8 cellular contexts compared by ENCODE assay signal in genomic region chr15:43132830-43133428, GRCh38. TPM values are rescaled to one million over a fixed set of nuclear protein-coding genes. Genes with fewer than 3 reads are reported as not detected.
A peak's percentile ranks its signal among the peaks of the same experiment; 100 is the strongest.
DNase-seq lines count a peak whose midpoint lies in the region; ATAC-seq and TF ChIP-seq lines count a peak whose summit lies in the region.

No MANE protein-coding gene starts in this region.

- peak overlapping the region; percentile 12 for H3K27ac ChIP-seq in HUES48 (ENCODE audit: low read depth, low read length)

- no peaks in the 10 kb centered on the region; the same call in 1 of the 2 replicates for H3K9me3 ChIP-seq in HUES48 (ENCODE audit: control insufficient read depth, insufficient read depth, low read length)

- 0 out of 2 replicates have a peak, but pooled peaks cover 3% of the 10 kb centered on the region for H3K4me1 ChIP-seq in HUES48 (ENCODE audit: control insufficient read depth, insufficient read depth, low read length)

- peak overlapping the region; percentile 79 for H3K4me3 ChIP-seq in HUES48 (ENCODE audit: low read depth, low read length)
- H3K4me3 ChIP-seq in iPS-11a (ENCODE audit: low read depth, low read length): peak overlapping the region; percentile 73

- no peaks in the 10 kb centered on the region for H3K27me3 Mint-ChIP-seq in activated T-helper 17 cell treated with anti-CD3 and anti-CD28 coated beads, Interleukin-2, amount 50 U/mL, for 72 hours
- H3K27me3 Mint-ChIP-seq in stimulated activated memory B cell treated with anti-CD40 and anti-IgM and Interleukin-4, amounts not matched to agents 10 μg/mL and 1 μg/mL and 100 μg/mL, for 72 hours: no peaks in the 10 kb centered on the region

- peaks cover 3% of the 10 kb centered on the region for H3K9me3 Mint-ChIP-seq in activated T-helper 17 cell treated with anti-CD3 and anti-CD28 coated beads, Interleukin-2, amount 50 U/mL, for 72 hours
- peaks cover 9% of the 10 kb centered on the region for H3K9me3 Mint-ChIP-seq in stimulated activated memory B cell treated with anti-CD40 and anti-IgM and Interleukin-4, amounts not matched to agents 10 μg/mL and 1 μg/mL and 100 μg/mL, for 72 hours

- in situ Hi-C loops in GM13977 (cut with MboI; ENCODE audit: low pct_unique_long_range_greater_than_20kb, low sequenced_read_pairs, unreplicated experiment): no loop called here

- H3K4me1 Mint-ChIP-seq in activated T-helper 17 cell treated with anti-CD3 and anti-CD28 coated beads, Interleukin-2, amount 50 U/mL, for 72 hours: peaks cover 9% of the 10 kb centered on the region
- peaks cover 29% of the 10 kb centered on the region for H3K4me1 Mint-ChIP-seq in stimulated activated memory B cell treated with anti-CD40 and anti-IgM and Interleukin-4, amounts not matched to agents 10 μg/mL and 1 μg/mL and 100 μg/mL, for 72 hours

- peaks cover 36% of the 10 kb centered on the region for H3K27me3 ChIP-seq in HUES48 (ENCODE audit: control insufficient read depth, insufficient read depth, low read length)

- peak overlapping the region; percentile 91 for H3K27ac Mint-ChIP-seq in activated T-helper 17 cell treated with anti-CD3 and anti-CD28 coated beads, Interleukin-2, amount 50 U/mL, for 72 hours
- peak overlapping the region; percentile 88 for H3K27ac Mint-ChIP-seq in stimulated activated memory B cell treated with anti-CD40 and anti-IgM and Interleukin-4, amounts not matched to agents 10 μg/mL and 1 μg/mL and 100 μg/mL, for 72 hours

- ATAC-seq in activated T-helper 17 cell treated with anti-CD3 and anti-CD28 coated beads, Interleukin-2, amount 50 U/mL, for 72 hours (replicated peaks): no peak
- no peak for ATAC-seq in stimulated activated memory B cell treated with anti-CD40 and anti-IgM and Interleukin-4, amounts not matched to agents 10 μg/mL and 1 μg/mL and 100 μg/mL, for 72 hours
- no peak for ATAC-seq in GM18511 (IDR thresholded peaks at IDR 0.05; ENCODE audit: unreplicated experiment)

- DNase-seq in hepatic stellate cell (ENCODE audit: low spot score) (no peak), GM13977 (ENCODE audit: low spot score) (no peak)
- DNase-seq in stimulated activated CD4-positive, alpha-beta T cell treated with anti-CD3 and anti-CD28 coated beads, Interleukin-15, amount 100 ng/mL, for 24 hours: no peak

- peak overlapping the region; percentile 72 for H3K9ac ChIP-seq in HUES48 (ENCODE audit: low read depth, low read length)

- TF ChIP-seq CTCF in GM13977 (IDR thresholded peaks at IDR 0.05; ENCODE audit: extremely low read depth, insufficient read depth, missing control alignments): no peak

- peaks cover 6% of the 10 kb centered on the region; the same call in 1 of the 2 replicates for H3K36me3 ChIP-seq in HUES48 (ENCODE audit: control insufficient read depth, insufficient read depth, low read length)

- peaks cover 26% of the 10 kb centered on the region for H3K36me3 Mint-ChIP-seq in activated T-helper 17 cell treated with anti-CD3 and anti-CD28 coated beads, Interleukin-2, amount 50 U/mL, for 72 hours (ENCODE audit: low read depth)
- H3K36me3 Mint-ChIP-seq in stimulated activated memory B cell treated with anti-CD40 and anti-IgM and Interleukin-4, amounts not matched to agents 10 μg/mL and 1 μg/mL and 100 μg/mL, for 72 hours: peaks cover 11% of the 10 kb centered on the region

- H3K4me3 Mint-ChIP-seq in activated T-helper 17 cell treated with anti-CD3 and anti-CD28 coated beads, Interleukin-2, amount 50 U/mL, for 72 hours: peak overlapping the region; percentile 90
- peak overlapping the region; percentile 85 for H3K4me3 Mint-ChIP-seq in stimulated activated memory B cell treated with anti-CD40 and anti-IgM and Interleukin-4, amounts not matched to agents 10 μg/mL and 1 μg/mL and 100 μg/mL, for 72 hours

RNA-seq across cellular contexts. Expression of gene TMEM62, which starts 0.5 kb away (rescaled TPM):
- total RNA-seq in activated T-helper 17 cell treated with anti-CD3 and anti-CD28 coated beads, Interleukin-2, amount 50 U/mL, for 72 hours: 10 to 100 TPM; 15.7 to 21.4 TPM

RNA-seq across cellular contexts. Expression of gene UBR1, which starts 27.1 kb away (rescaled TPM):
- 10 to 100 TPM; 33.3 to 37.4 TPM for total RNA-seq in activated T-helper 17 cell treated with anti-CD3 and anti-CD28 coated beads, Interleukin-2, amount 50 U/mL, for 72 hours

RNA-seq across cellular contexts. Expression of gene CCNDBP1, which starts 52.3 kb away (rescaled TPM):
- 10 to 100 TPM; 63.1 to 66.8 TPM for total RNA-seq in activated T-helper 17 cell treated with anti-CD3 and anti-CD28 coated beads, Interleukin-2, amount 50 U/mL, for 72 hours
